Comparison of ENCODE assay signal across 12 cellular contexts in the genomic region with DNA sequence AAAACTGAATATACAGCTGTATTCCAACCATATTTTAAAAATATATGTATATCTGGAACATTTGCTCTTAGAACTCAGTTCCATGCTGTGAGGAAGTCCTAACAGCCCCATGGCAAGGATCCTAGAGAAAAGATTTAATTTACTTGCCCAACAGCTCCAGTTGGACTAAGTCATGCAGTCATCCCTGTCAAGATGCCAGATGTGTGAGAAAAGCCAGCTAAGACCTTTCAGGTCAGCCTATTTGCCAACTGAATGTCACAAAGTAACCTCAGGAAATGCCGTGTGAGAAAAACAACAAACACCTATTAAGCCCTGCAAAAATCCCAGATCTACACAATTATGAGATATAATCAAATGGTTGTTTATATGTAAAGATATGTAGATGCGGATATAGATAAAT.
DNase-seq lines count a peak whose midpoint lies in the region; ATAC-seq and TF ChIP-seq lines count a peak whose summit lies in the region.
"Had no signal": no experiment of that assay in that cellular context is flagged by ENCODE, and none has a peak within 500 bp of the region (broad histone marks: within the 10 kb centered on the region; RNA-seq: fewer than 3 reads in every experiment).

No MANE protein-coding gene starts in this region.

- H3K36me3 Mint-ChIP-seq in Calu3 (ENCODE audit: insufficient read depth, unreplicated experiment): peaks cover 5% of the 10 kb centered on the region
- H3K36me3 Mint-ChIP-seq in neural progenitor cell: no peaks in the 10 kb centered on the region
- H3K36me3 Mint-ChIP-seq: brain; stimulated activated memory B cell treated with anti-CD40 and anti-IgM and Interleukin-4, amounts not matched to agents 10 μg/mL and 1 μg/mL and 100 μg/mL, for 72 hours had no signal

- no peak for TF ChIP-seq POLR2A in gastroesophageal sphincter (IDR thresholded peaks at IDR 0.05)

- intact Hi-C loops in Calu3 (cut with micrococcal nuclease; ENCODE audit: unreplicated experiment): loop anchor here (10.0 kb wide), 1 partner anchor 190 kb away; no protein-coding TSS in a partner anchor

- TF ChIP-seq CTCF in Calu3 (IDR thresholded peaks at IDR 0.05; ENCODE audit: unreplicated experiment) (no peak), choroid plexus epithelial cell (conservative IDR thresholded peaks at IDR 0.05; ENCODE audit: low read depth, low read length) (no peak), neural progenitor cell (IDR thresholded peaks at IDR 0.05) (no peak), gastroesophageal sphincter (IDR thresholded peaks at IDR 0.05) (no peak), GM13976 (IDR thresholded peaks at IDR 0.05; ENCODE audit: borderline replicate concordance, control extremely low read depth, extremely low read depth, insufficient read depth, missing control alignments) (no peak)

- H3K27me3 ChIP-seq in MG63 (no peaks in the 10 kb centered on the region), neural progenitor cell (no peaks in the 10 kb centered on the region), gastroesophageal sphincter (no peaks in the 10 kb centered on the region)

- H3K79me2 ChIP-seq in neural progenitor cell (ENCODE audit: low read depth): no peaks in the 10 kb centered on the region

- H3K9me3 ChIP-seq in MG63: no peaks in the 10 kb centered on the region
- no peaks in the 10 kb centered on the region for H3K9me3 ChIP-seq in neural progenitor cell (ENCODE audit: low read depth)
- no peaks in the 10 kb centered on the region for H3K9me3 ChIP-seq in gastroesophageal sphincter

- H3K4me1 ChIP-seq in neural progenitor cell (peaks cover 13% of the 10 kb centered on the region), gastroesophageal sphincter (peaks cover 0 to 29% (median 4%) of the 10 kb centered on the region in 3 donors)

- no peak overlapping the region for H3K4me3 ChIP-seq in MG63
- H3K4me3 ChIP-seq in choroid plexus epithelial cell (ENCODE audit: low read depth, low read length): no peak overlapping the region
- no peak overlapping the region for H3K4me3 ChIP-seq in neural progenitor cell
- H3K4me3 ChIP-seq in gastroesophageal sphincter: no peak overlapping the region

- H3K4me3 Mint-ChIP-seq in Calu3 (ENCODE audit: low read depth, unreplicated experiment): no peak overlapping the region
- H3K4me3 Mint-ChIP-seq in neural progenitor cell: no peak overlapping the region
- H3K4me3 Mint-ChIP-seq: brain; mesothelial cell of epicardium; stimulated activated memory B cell treated with anti-CD40 and anti-IgM and Interleukin-4, amounts not matched to agents 10 μg/mL and 1 μg/mL and 100 μg/mL, for 72 hours had no signal

- H2AFZ ChIP-seq in neural progenitor cell (replicated peaks): no peak overlapping the region

- DNase-seq in Calu3 (peak; percentile 24), MG63 (peak; percentile 93), choroid plexus epithelial cell (ENCODE audit: low read depth) (peak; percentile 89), neural progenitor cell (ENCODE audit: low spot score) (peak; percentile 24), GM13976 (ENCODE audit: low spot score) (no peak), MV-4-11 (lab: John Stamatoyannopoulos, UW) (no peak), NOMO-1 (lab: John Stamatoyannopoulos, UW; ENCODE audit: unreplicated experiment in 2 of 2) (no peak)
- DNase-seq: NCI-H2171 had no signal

- H3K27me3 Mint-ChIP-seq in Calu3 (ENCODE audit: unreplicated experiment) (no peaks in the 10 kb centered on the region), neural progenitor cell (ENCODE audit: insufficient read depth, low read depth) (peaks cover 5% of the 10 kb centered on the region)
- H3K27me3 Mint-ChIP-seq: stimulated activated memory B cell treated with anti-CD40 and anti-IgM and Interleukin-4, amounts not matched to agents 10 μg/mL and 1 μg/mL and 100 μg/mL, for 72 hours had no signal

- no peak overlapping the region for H3K4me2 ChIP-seq in neural progenitor cell

- H3K4me1 Mint-ChIP-seq in Calu3 (ENCODE audit: low read depth, unreplicated experiment) (peaks cover 24% of the 10 kb centered on the region), neural progenitor cell (peaks cover 26% of the 10 kb centered on the region)
- H3K4me1 Mint-ChIP-seq: stimulated activated memory B cell treated with anti-CD40 and anti-IgM and Interleukin-4, amounts not matched to agents 10 μg/mL and 1 μg/mL and 100 μg/mL, for 72 hours had no signal

- no peaks in the 10 kb centered on the region for H4K20me1 ChIP-seq in neural progenitor cell (ENCODE audit: low read depth)

- H3K9me3 Mint-ChIP-seq in Calu3 (ENCODE audit: low read depth, unreplicated experiment) (peaks cover 5% of the 10 kb centered on the region), neural progenitor cell (peaks cover 11% of the 10 kb centered on the region)

- in situ Hi-C loops in GM13976 (cut with MboI; ENCODE audit: low sequenced_read_pairs, unreplicated experiment): no loop called here

- BruUV-seq in Calu3 (replicated peaks; lab: Mats Ljungman, UMichigan): no TSS peak

- H3K27ac ChIP-seq in neural progenitor cell (no peak overlapping the region), gastroesophageal sphincter (no peak overlapping the region)

- TF ChIP-seq EP300 in gastroesophageal sphincter (IDR thresholded peaks at IDR 0.05): no peak

- no peak overlapping the region for H3K9ac ChIP-seq in neural progenitor cell

- WGBS in gastroesophageal sphincter (ENCODE audit: low coverage in 1 of 2), 2 donors: 50% methylated on average over 2 of the region's 2 CpGs

- CTCF ChIA-PET in Calu3 (lab: Charles Lee): no interaction called here

- no peak overlapping the region for H3K27ac Mint-ChIP-seq in Calu3 (ENCODE audit: unreplicated experiment)
- H3K27ac Mint-ChIP-seq in neural progenitor cell: peak overlapping the region; percentile 75
- H3K27ac Mint-ChIP-seq: mesothelial cell of epicardium; stimulated activated memory B cell treated with anti-CD40 and anti-IgM and Interleukin-4, amounts not matched to agents 10 μg/mL and 1 μg/mL and 100 μg/mL, for 72 hours had no signal

- no peak for ATAC-seq in gastroesophageal sphincter
- ATAC-seq: stimulated activated memory B cell treated with anti-CD40 and anti-IgM and Interleukin-4, amounts not matched to agents 10 μg/mL and 1 μg/mL and 100 μg/mL, for 72 hours had no signal

- H3K36me3 ChIP-seq in MG63: no peaks in the 10 kb centered on the region
- no peaks in the 10 kb centered on the region for H3K36me3 ChIP-seq in neural progenitor cell
- no peaks in the 10 kb centered on the region for H3K36me3 ChIP-seq in gastroesophageal sphincter

- no peaks in the 10 kb centered on the region for H3F3A ChIP-seq in neural progenitor cell (ENCODE audit: low read depth)

Comparison
In these comparisons a context has a peak if more than half of its experiments do, and no peak if none do; other contexts are left out.
1. DNase-seq: peak in Calu3 (single experiment), MG63 (single experiment), choroid plexus epithelial cell (single experiment) and neural progenitor cell (single experiment); none in GM13976 (single experiment), MV-4-11 (single experiment) and NOMO-1 (0 of 2).